ENCODE assay signal across 19 cellular contexts in the genomic region with DNA sequence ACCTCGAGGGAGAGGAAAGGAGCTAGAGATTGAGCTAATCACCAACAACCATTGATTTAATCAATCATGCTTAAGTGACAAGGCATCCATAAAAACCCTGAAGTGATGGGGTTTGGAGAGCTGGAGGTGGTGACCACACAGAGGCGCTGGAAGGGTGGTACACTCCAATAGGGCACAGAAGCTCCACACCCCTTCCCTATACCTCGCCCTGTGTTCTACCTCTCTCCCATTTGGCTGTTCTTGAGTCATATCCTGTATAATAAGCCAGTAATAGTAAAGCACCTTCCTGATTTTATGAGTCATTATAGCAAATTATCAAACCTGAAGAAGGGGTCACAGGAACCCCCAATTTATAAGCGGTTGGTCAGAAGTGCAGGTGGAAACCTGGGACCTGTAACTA. TPM values are rescaled to one million over a fixed set of nuclear protein-coding genes. Genes with fewer than 3 reads are reported as not detected.
"Had no signal": no experiment of that assay in that cellular context is flagged by ENCODE, and none has a peak within 500 bp of the region (broad histone marks: within the 10 kb centered on the region; RNA-seq: fewer than 3 reads in every experiment).

No MANE protein-coding gene starts in this region.

- H3K27me3 ChIP-seq: thyroid gland, uterus had no signal

- H3K4me1 ChIP-seq: parathyroid adenoma, uterus had no signal

- H3K9me3 ChIP-seq: thyroid gland, uterus had no signal

- H3K36me3 ChIP-seq: thyroid gland, uterus had no signal

- H3K4me3 ChIP-seq: coronary artery, lung, thyroid gland, uterus had no signal

- H3K27ac ChIP-seq: coronary artery, parathyroid adenoma, thyroid gland, uterus had no signal

- ATAC-seq: activated T-cell treated with anti-CD3 and anti-CD28 coated beads, Interleukin-2, amount 50 U/mL, for 72 hours; left colon had no signal

- DNase-seq: activated CD4-positive, alpha-beta memory T cell treated with anti-CD3 and anti-CD28 coated beads for 36 hours; activated CD4-positive, alpha-beta T cell treated with anti-CD3 and anti-CD28 coated beads for 1 hour; activated gamma-delta T cell treated with Interleukin-2 at 50 U/mL for 16 hours; activated naive CD8-positive, alpha-beta T cell treated with anti-CD3 and anti-CD28 coated beads, Interleukin-2, amount 10 ng/mL, durations not matched to agents 7 days and 5 days; activated T-cell treated with anti-CD3 and anti-CD28 coated beads, Interleukin-2, amount 50 U/mL, for 72 hours; effector CD8-positive, alpha-beta T cell; glutamatergic neuron; left colon; naive B cell; retina; stimulated activated CD4-positive, alpha-beta T cell treated with anti-CD3 and anti-CD28 coated beads, Interleukin-4, amount 100 ng/mL, for 4 hours; thyroid gland; uterus had no signal

RNA-seq across cellular contexts. Expression of gene ACTL7B, which starts 18.3 kb away (rescaled TPM):
- total RNA-seq: activated CD4-positive, alpha-beta memory T cell treated with anti-CD3 and anti-CD28 coated beads for 36 hours; activated naive CD8-positive, alpha-beta T cell treated with anti-CD3 and anti-CD28 coated beads, Interleukin-2, amount 10 ng/mL, durations not matched to agents 7 days and 5 days; astrocyte; cardiac septum; epithelial cell of proximal tubule; left colon; lung; uterus had no signal
- polyA plus RNA-seq: lung had no signal

RNA-seq across cellular contexts. Expression of gene ACTL7A, which starts 24.5 kb away (rescaled TPM):
- total RNA-seq: activated CD4-positive, alpha-beta memory T cell treated with anti-CD3 and anti-CD28 coated beads for 36 hours; activated naive CD8-positive, alpha-beta T cell treated with anti-CD3 and anti-CD28 coated beads, Interleukin-2, amount 10 ng/mL, durations not matched to agents 7 days and 5 days; activated T-cell treated with anti-CD3 and anti-CD28 coated beads, Interleukin-2, amount 50 U/mL, for 72 hours; astrocyte; cardiac septum; epithelial cell of proximal tubule; left colon; lung; uterus had no signal
- polyA plus RNA-seq: lung had no signal
